Comparison of ENCODE assay signal across 1 cellular context in genomic region chr17:40068584-40068916, GRCh38.
A peak's percentile ranks its signal among the peaks of the same experiment; 100 is the strongest.
TF ChIP-seq lines count a peak whose summit lies in the region.

No MANE protein-coding gene starts in this region.

TF ChIP-seq in H1, 55 proteins besides CTCF, POLR2A, EP300 and RAD21:
- TF ChIP-seq NANOG (IDR thresholded peaks at IDR 0.05; ENCODE audit: insufficient read depth, low read depth, low read length, poor library complexity, severe bottlenecking) (no peak), SUZ12 (IDR thresholded peaks at IDR 0.05; ENCODE audit: low read length) (0 out of 2 replicates have a peak, but pooled peaks have one; percentile 11), TAF7 (optimal IDR thresholded peaks at IDR 0.05; ENCODE audit: borderline replicate concordance, low read depth, low read length) (no peak), CEBPB (IDR thresholded peaks at IDR 0.05; ENCODE audit: low read depth, low read length) (no peak)
- TF ChIP-seq, protein P1, sequence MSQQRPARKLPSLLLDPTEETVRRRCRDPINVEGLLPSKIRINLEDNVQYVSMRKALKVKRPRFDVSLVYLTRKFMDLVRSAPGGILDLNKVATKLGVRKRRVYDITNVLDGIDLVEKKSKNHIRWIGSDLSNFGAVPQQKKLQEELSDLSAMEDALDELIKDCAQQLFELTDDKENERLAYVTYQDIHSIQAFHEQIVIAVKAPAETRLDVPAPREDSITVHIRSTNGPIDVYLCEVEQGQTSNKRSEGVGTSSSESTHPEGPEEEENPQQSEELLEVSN (IDR thresholded peaks at IDR 0.05): no peak
